1 cellular context compared by ENCODE assay signal in the genomic region with DNA sequence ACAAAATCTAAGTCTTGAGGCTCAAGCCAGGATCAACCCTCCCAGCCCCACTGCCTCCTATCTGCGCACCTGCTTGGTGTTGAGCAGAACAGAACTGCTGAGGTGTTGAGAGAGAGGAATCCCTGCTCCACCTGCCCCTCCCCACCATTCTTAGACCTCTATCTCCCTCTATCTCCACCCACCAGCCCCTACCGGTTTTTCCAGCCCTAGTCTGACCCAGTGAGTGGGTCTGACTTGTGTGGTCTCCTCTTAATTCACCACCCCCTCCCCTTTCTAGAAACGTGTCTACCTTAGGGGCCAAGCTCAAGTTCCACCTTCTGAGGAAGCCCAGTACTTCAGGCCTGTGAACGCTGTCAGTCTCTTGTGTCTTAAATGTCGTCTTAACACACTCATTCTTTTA.
TF ChIP-seq lines count a peak whose summit lies in the region.

No MANE protein-coding gene starts in this region.

TF ChIP-seq in A549, 52 proteins besides CTCF, POLR2A, EP300 and RAD21 (continued from another document):
- TF ChIP-seq FOSL2 (IDR thresholded peaks at IDR 0.05) (no peak), FOSL2 (CRISPR knock-in tag; IDR thresholded peaks at IDR 0.05) (no peak), RARB (CRISPR knock-in tag; IDR thresholded peaks at IDR 0.05) (no peak), CEBPB (IDR thresholded peaks at IDR 0.05) (no peak), HEYL (CRISPR knock-in tag; IDR thresholded peaks at IDR 0.05) (no peak), ZFP36 (IDR thresholded peaks at IDR 0.05; ENCODE audit: borderline replicate concordance, partially characterized antibody) (no peak), EHF (CRISPR knock-in tag; IDR thresholded peaks at IDR 0.05) (no peak), HDAC2 (IDR thresholded peaks at IDR 0.05) (no peak), GATA3 (IDR thresholded peaks at IDR 0.05; ENCODE audit: borderline replicate concordance) (no peak)
- TF ChIP-seq, protein P1, sequence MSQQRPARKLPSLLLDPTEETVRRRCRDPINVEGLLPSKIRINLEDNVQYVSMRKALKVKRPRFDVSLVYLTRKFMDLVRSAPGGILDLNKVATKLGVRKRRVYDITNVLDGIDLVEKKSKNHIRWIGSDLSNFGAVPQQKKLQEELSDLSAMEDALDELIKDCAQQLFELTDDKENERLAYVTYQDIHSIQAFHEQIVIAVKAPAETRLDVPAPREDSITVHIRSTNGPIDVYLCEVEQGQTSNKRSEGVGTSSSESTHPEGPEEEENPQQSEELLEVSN (IDR thresholded peaks at IDR 0.05; ENCODE audit: borderline replicate concordance, low read depth), result no peak
- TF ChIP-seq, protein P2, sequence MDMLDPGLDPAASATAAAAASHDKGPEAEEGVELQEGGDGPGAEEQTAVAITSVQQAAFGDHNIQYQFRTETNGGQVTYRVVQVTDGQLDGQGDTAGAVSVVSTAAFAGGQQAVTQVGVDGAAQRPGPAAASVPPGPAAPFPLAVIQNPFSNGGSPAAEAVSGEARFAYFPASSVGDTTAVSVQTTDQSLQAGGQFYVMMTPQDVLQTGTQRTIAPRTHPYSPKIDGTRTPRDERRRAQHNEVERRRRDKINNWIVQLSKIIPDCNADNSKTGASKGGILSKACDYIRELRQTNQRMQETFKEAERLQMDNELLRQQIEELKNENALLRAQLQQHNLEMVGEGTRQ (IDR thresholded peaks at IDR 0.05), result no peak
